Comparison of ENCODE assay signal across 8 cellular contexts in the genomic region with DNA sequence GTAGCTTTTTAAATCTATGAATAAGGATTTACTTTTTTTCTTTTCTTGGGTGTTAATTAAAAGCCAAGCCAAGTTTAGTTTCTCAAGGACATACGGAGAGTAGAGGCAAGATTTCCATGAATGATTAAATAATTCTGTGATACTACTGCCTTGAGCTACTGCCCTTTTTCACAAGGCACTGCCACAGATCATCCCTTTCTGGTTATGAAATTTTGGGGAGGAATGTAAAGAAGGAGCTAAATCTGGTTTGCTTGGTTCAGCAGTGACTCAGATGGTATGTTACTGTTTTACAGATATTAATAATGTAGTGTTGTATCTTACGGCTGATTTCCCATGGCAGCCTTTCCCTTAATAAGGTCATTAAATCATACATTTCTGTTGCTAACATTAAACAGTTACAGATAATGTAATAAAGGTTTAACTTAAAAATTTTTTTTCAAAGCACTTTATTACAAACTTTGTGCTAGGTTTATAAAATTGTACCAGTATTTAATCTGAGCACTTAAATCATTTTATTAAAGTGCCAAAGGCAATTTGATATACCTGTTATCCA. TPM values are rescaled to one million over a fixed set of nuclear protein-coding genes. Genes with fewer than 3 reads are reported as not detected.
A peak's percentile ranks its signal among the peaks of the same experiment; 100 is the strongest.
DNase-seq lines count a peak whose midpoint lies in the region; FAIRE-seq and TF ChIP-seq lines count a peak whose summit lies in the region.

No MANE protein-coding gene starts in this region.

- H3K27ac ChIP-seq in CD4-positive, alpha-beta memory T cell (ENCODE audit: low read depth, low read length) = peak overlapping the region; percentile 31
- no peak overlapping the region for H3K27ac ChIP-seq in OCI-LY3 (ENCODE audit: low read length)
- no peak overlapping the region for H3K27ac ChIP-seq in ectodermal cell (ENCODE audit: insufficient read depth, low read depth, low read length, poor library complexity, severe bottlenecking)

- CTCF ChIA-PET in CD4-positive, alpha-beta memory T cell (lab: Charles Lee; ENCODE audit: partially characterized antibody) = interaction anchor here (1.0 to 4.1 kb wide), 2 partner anchors 58 to 60 kb away, joined by 4 to 26 read pairs; no protein-coding TSS in a partner anchor

- H3K27me3 ChIP-seq in CD4-positive, alpha-beta memory T cell (ENCODE audit: insufficient read depth, low read length) = no peaks in the 10 kb centered on the region
- H3K27me3 ChIP-seq in OCI-LY3 (ENCODE audit: low read depth, low read length) (no peaks in the 10 kb centered on the region; the same call in 1 of the 2 replicates), ectodermal cell (ENCODE audit: control insufficient read depth, insufficient read depth, low read length, poor library complexity, severe bottlenecking) (no peaks in the 10 kb centered on the region)

- H3K4me1 Mint-ChIP-seq in CD4-positive, alpha-beta memory T cell = peaks cover 39 to 76% (median 54%) of the 10 kb centered on the region in 4 donors

- TF ChIP-seq CTCF in OCI-LY3 (IDR thresholded peaks at IDR 0.05; ENCODE audit: low read depth, low read length) = no peak

- TF ChIP-seq POLR2A in H54 (IDR thresholded peaks at IDR 0.05; ENCODE audit: low read depth, low read length) = no peak

- peaks cover 69% of the 10 kb centered on the region for H3K79me2 ChIP-seq in OCI-LY3 (ENCODE audit: low read length)

- no peaks in the 10 kb centered on the region for H3K36me3 ChIP-seq in CD4-positive, alpha-beta memory T cell (ENCODE audit: insufficient read depth, low read length)
- H3K36me3 ChIP-seq in OCI-LY3 (replicated peaks; ENCODE audit: low read depth, low read length) = peaks cover 5% of the 10 kb centered on the region
- H3K36me3 ChIP-seq in ectodermal cell (ENCODE audit: control insufficient read depth, insufficient read depth, low read length) = no peaks in the 10 kb centered on the region

- peaks cover 0 to 4% (median 0%) of the 10 kb centered on the region in 8 donors for H3K9me3 Mint-ChIP-seq in CD4-positive, alpha-beta memory T cell

- intact Hi-C loops in CD4-positive, alpha-beta memory T cell (cut with micrococcal nuclease) = no loop called here

- FAIRE-seq in H54 (lab: Jason Lieb, UNC) = no peak

- peaks cover 0 to 21% of the 10 kb centered on the region in 2 donors for H3K36me3 Mint-ChIP-seq in CD4-positive, alpha-beta memory T cell

- peaks cover 70% of the 10 kb centered on the region for H3K4me1 ChIP-seq in CD4-positive, alpha-beta memory T cell (ENCODE audit: insufficient read depth, low read length)
- H3K4me1 ChIP-seq in OCI-LY3 (ENCODE audit: low read length) (peaks cover 17% of the 10 kb centered on the region), ectodermal cell (ENCODE audit: control insufficient read depth, insufficient read depth, low read length) (peaks cover 5% of the 10 kb centered on the region)

- DNase-seq in CD4-positive, alpha-beta memory T cell = no peak
- DNase-seq in non-pigmented ciliary epithelial cell (ENCODE audit: low read depth) = peak; percentile 40
- no peak for DNase-seq in SK-N-DZ (ENCODE audit: low spot score)
- no peak for DNase-seq in H54 (ENCODE audit: insufficient read length, low spot score)
- no peak for DNase-seq in activated effector memory CD4-positive, alpha-beta T cell treated with anti-CD3 and anti-CD28 coated beads, Interleukin-2, amount 50 U/mL, for 16 hours
- DNase-seq in islet precursor cell = no peak

- H3K4me2 ChIP-seq in OCI-LY3 (ENCODE audit: low read length) = peak overlapping the region; percentile 74

- peak overlapping the region; percentile 93 to 100 (median 97) for H3K4me3 Mint-ChIP-seq in CD4-positive, alpha-beta memory T cell

- POLR2A ChIA-PET in CD4-positive, alpha-beta memory T cell (lab: Charles Lee; ENCODE audit: partially characterized antibody) = interaction anchor here (1.0 to 3.4 kb wide), 4 partner anchors 9 to 160 kb away, joined by 4 to 33 read pairs (median 10); a partner anchor contains a TSS

- no peaks in the 10 kb centered on the region for H3K9me3 ChIP-seq in CD4-positive, alpha-beta memory T cell (ENCODE audit: control insufficient read depth in 1 of 2, low read length in 2 of 2)
- H3K9me3 ChIP-seq in OCI-LY3 (ENCODE audit: insufficient read depth, low read length) (no peaks in the 10 kb centered on the region), ectodermal cell (ENCODE audit: control insufficient read depth, low read length) (no peaks in the 10 kb centered on the region)

- no peak overlapping the region; the same call in 1 of the 2 replicates for H3K9ac ChIP-seq in OCI-LY3 (ENCODE audit: low read length)

- peak overlapping the region; percentile 88 to 100 (median 100) for H3K27ac Mint-ChIP-seq in CD4-positive, alpha-beta memory T cell

- H4K20me1 ChIP-seq in OCI-LY3 (ENCODE audit: insufficient read depth, low read length) = peaks cover 62% of the 10 kb centered on the region

- H2AFZ ChIP-seq in OCI-LY3 (ENCODE audit: low read depth, low read length) = no peak overlapping the region

- peak overlapping the region; percentile 96 to 98 for H3K4me3 ChIP-seq in CD4-positive, alpha-beta memory T cell (ENCODE audit: low read length in 2 of 2)
- H3K4me3 ChIP-seq in OCI-LY3 (ENCODE audit: low read length) (peak overlapping the region; percentile 95), ectodermal cell (ENCODE audit: insufficient read depth, low read depth, low read length) (peak overlapping the region; percentile 19)

- H3K27me3 Mint-ChIP-seq in CD4-positive, alpha-beta memory T cell = no peaks in the 10 kb centered on the region

- WGBS in ectodermal cell, 2 experiments = 74 to 100% methylated on average over 1 of the region's 2 CpGs

RNA-seq across cellular contexts. Expression of a gene that starts 2.6 kb away (rescaled TPM):
- total RNA-seq in CD4-positive, alpha-beta memory T cell = 100 to 1,000 TPM; 122 to 130 TPM
- polyA plus RNA-seq in CD4-positive, alpha-beta memory T cell = 100 to 1,000 TPM; 152 to 157 TPM
- 205 TPM for polyA plus RNA-seq in ectodermal cell (2013, experiment 1 of 4)
- polyA plus RNA-seq in ectodermal cell (2013, experiment 2 of 4) = 208 TPM
- 196 TPM for polyA plus RNA-seq in ectodermal cell (2013, experiment 3 of 4)
- polyA plus RNA-seq in ectodermal cell (2013, experiment 4 of 4) = 228 TPM
- polyA plus RNA-seq in SK-N-DZ (2014; cell fraction: cytosol; rRNA removed) = 144 and 167 TPM in 2 replicates
- polyA plus RNA-seq in SK-N-DZ (2014; cell fraction: nucleus; rRNA removed) = 401 and 428 TPM in 2 replicates

Comparison
In these comparisons a context has a peak if more than half of its experiments do, and no peak if none do; other contexts are left out.
1. H3K4me3 ChIP-seq: peak in every context shown above with its lines; median percentile 97 in CD4-positive, alpha-beta memory T cell; 95 in OCI-LY3; 19 in ectodermal cell.